ENCODE assay signal across 8 cellular contexts in genomic region chr1:161115132-161115711, GRCh38. TPM values are rescaled to one million over a fixed set of nuclear protein-coding genes. Genes with fewer than 3 reads are reported as not detected.
DNase-seq lines count a peak whose midpoint lies in the region; FAIRE-seq and TF ChIP-seq lines count a peak whose summit lies in the region.
"Had no signal": no experiment of that assay in that cellular context is flagged by ENCODE, and none has a peak within 500 bp of the region (broad histone marks: within the 10 kb centered on the region; RNA-seq: fewer than 3 reads in every experiment).

No MANE protein-coding gene starts in this region.

- H3K79me2 ChIP-seq in GM23248 (ENCODE audit: insufficient read depth) (peaks cover 93% of the 10 kb centered on the region), astrocyte (ENCODE audit: insufficient read depth, low read length) (peaks cover 94% of the 10 kb centered on the region)

- H3K9ac ChIP-seq in GM23248 (0 out of 2 replicates have a peak overlapping the region, but pooled peaks have one; percentile 2), astrocyte (ENCODE audit: low read length) (peak overlapping the region; percentile 44)

- H3K36me3 ChIP-seq in GM23248 (ENCODE audit: low read depth) (peaks cover 3% of the 10 kb centered on the region; the same call in 1 of the 2 replicates), astrocyte (ENCODE audit: insufficient read depth, low read length) (peaks cover 10% of the 10 kb centered on the region)

- peak overlapping the region; percentile 66 for H3K4me3 Mint-ChIP-seq in astrocyte (ENCODE audit: unreplicated experiment)

- H3K4me1 ChIP-seq in GM23248 (ENCODE audit: insufficient read depth) (peaks cover 45% of the 10 kb centered on the region), astrocyte (ENCODE audit: insufficient read depth, low read length) (peaks cover 31% of the 10 kb centered on the region)

- peaks cover 33% of the 10 kb centered on the region for H3K4me1 Mint-ChIP-seq in astrocyte (ENCODE audit: low read depth, unreplicated experiment)

- H3K27ac ChIP-seq in GM23248: peak overlapping the region; percentile 64
- peak overlapping the region; percentile 98 for H3K27ac ChIP-seq in astrocyte (ENCODE audit: low read depth, low read length)

- peak overlapping the region; percentile 86 for H3K27ac Mint-ChIP-seq in astrocyte (ENCODE audit: unreplicated experiment)

- TF ChIP-seq CTCF in astrocyte (IDR thresholded peaks at IDR 0.05; ENCODE audit: insufficient read depth, low read depth, low read length): no peak

- no peaks in the 10 kb centered on the region for H3K27me3 ChIP-seq in GM23248 (replicated peaks; ENCODE audit: insufficient read depth)
- H3K27me3 ChIP-seq in astrocyte (ENCODE audit: insufficient read depth, low read length): no peaks in the 10 kb centered on the region

- no peaks in the 10 kb centered on the region for H3K9me3 ChIP-seq in GM23248 (ENCODE audit: low read depth)
- no peaks in the 10 kb centered on the region for H3K9me3 ChIP-seq in astrocyte (ENCODE audit: insufficient read depth, low read depth, low read length)

- H2AFZ ChIP-seq in GM23248: no peak overlapping the region
- H2AFZ ChIP-seq in astrocyte (ENCODE audit: low read depth, low read length): no peak overlapping the region

- H3K9me3 Mint-ChIP-seq in astrocyte (ENCODE audit: unreplicated experiment): no peaks in the 10 kb centered on the region

- H4K20me1 ChIP-seq in GM23248 (ENCODE audit: insufficient read depth): no peaks in the 10 kb centered on the region
- peaks cover 52% of the 10 kb centered on the region for H4K20me1 ChIP-seq in astrocyte (ENCODE audit: insufficient read depth, low read length)

- H3K4me3 ChIP-seq in GM23248 (no peak overlapping the region), astrocyte (ENCODE audit: insufficient read depth, low read depth, low read length) (no peak overlapping the region)

- in situ Hi-C loops in GM23248 (cut with MboI): no loop called here

- no peaks in the 10 kb centered on the region for H3K9me2 ChIP-seq in GM23248 (ENCODE audit: insufficient read depth)

- H3K27me3 Mint-ChIP-seq in astrocyte (ENCODE audit: low read depth, unreplicated experiment): no peaks in the 10 kb centered on the region

- peak; percentile 83 for DNase-seq in GM23248
- DNase-seq in NCI-H460 (ENCODE audit: extremely low read depth, low read depth): peak; percentile 97
- peak; percentile 96 for DNase-seq in astrocyte (ENCODE audit: low read depth)
- peak; percentile 94 for DNase-seq in non-pigmented ciliary epithelial cell (ENCODE audit: low read depth)
- DNase-seq in NCI-H187 (lab: John Stamatoyannopoulos, UW): no peak
- no peak for DNase-seq in epidermal melanocyte (ENCODE audit: insufficient read length, low spot score)
- no peak for DNase-seq in midbrain (lab: John Stamatoyannopoulos, UW)
- DNase-seq: head of caudate nucleus had no signal

- H3K36me3 Mint-ChIP-seq in astrocyte (ENCODE audit: low read depth, unreplicated experiment): peaks cover 8% of the 10 kb centered on the region

- peaks cover 22% of the 10 kb centered on the region for H3F3A ChIP-seq in GM23248 (ENCODE audit: insufficient read depth)

- 70 to 80% methylated on average over 12 of the region's 12 CpGs for WGBS in GM23248 (ENCODE audit: low coverage in 1 of 2, low lambda C conversion rate in 2 of 2, missing lambda C conversion rate in 2 of 2), 2 experiments

- H3K4me2 ChIP-seq in GM23248 (ENCODE audit: unreplicated experiment) (peak overlapping the region; percentile 37), astrocyte (ENCODE audit: low read length) (peak overlapping the region; percentile 86)

- FAIRE-seq in astrocyte (lab: Jason Lieb, UNC): no peak

RNA-seq across cellular contexts. Expression of gene PFDN2, which starts 2.6 kb away (rescaled TPM):
- 32.4 and 35.9 TPM in 2 replicates for total RNA-seq in GM23248 (2014; rRNA removed; shearing (Covaris generic))
- polyA plus RNA-seq in GM23248 (2016; fragmentation: Nextera tagmentation; extraction: Ambion mirVana): 121 and 125 TPM in 2 replicates
- total RNA-seq in NCI-H460 (2014; rRNA removed; shearing (Covaris generic)): 186 and 200 TPM in 2 replicates
- 95.4 and 177 TPM in 2 replicates for polyA plus RNA-seq in NCI-H460 (2014; cell fraction: nucleus; rRNA removed)
- total RNA-seq in astrocyte: 103 and 111 TPM in 2 replicates

RNA-seq across cellular contexts. Expression of gene NIT1, which starts 2.7 kb away (rescaled TPM):
- 16.6 and 24.3 TPM in 2 replicates for total RNA-seq in GM23248 (2014; rRNA removed; shearing (Covaris generic))
- polyA plus RNA-seq in GM23248 (2016; fragmentation: Nextera tagmentation; extraction: Ambion mirVana): 30.4 and 30.9 TPM in 2 replicates
- 44.3 and 60.6 TPM in 2 replicates for total RNA-seq in NCI-H460 (2014; rRNA removed; shearing (Covaris generic))
- 110 and 114 TPM in 2 replicates for polyA plus RNA-seq in NCI-H460 (2014; cell fraction: nucleus; rRNA removed)
- total RNA-seq in astrocyte: 25.6 and 25.9 TPM in 2 replicates

RNA-seq across cellular contexts. Expression of gene KLHDC9, which starts 17.1 kb away (rescaled TPM):
- 3.7 and 5.6 TPM in 2 replicates for total RNA-seq in GM23248 (2014; rRNA removed; shearing (Covaris generic))
- 3.2 and 3.3 TPM in 2 replicates for polyA plus RNA-seq in GM23248 (2016; fragmentation: Nextera tagmentation; extraction: Ambion mirVana)
- total RNA-seq in NCI-H460 (2014; rRNA removed; shearing (Covaris generic)): 3.6 and 5.3 TPM in 2 replicates
- polyA plus RNA-seq in NCI-H460 (2014; cell fraction: nucleus; rRNA removed): 4.7 and 14.4 TPM in 2 replicates
- 1.5 and 1.8 TPM in 2 replicates for total RNA-seq in astrocyte

RNA-seq across cellular contexts. Expression of gene DEDD, which starts 17.2 kb away (rescaled TPM):
- total RNA-seq in GM23248 (2014; rRNA removed; shearing (Covaris generic)): 30.4 and 36.7 TPM in 2 replicates
- polyA plus RNA-seq in GM23248 (2016; fragmentation: Nextera tagmentation; extraction: Ambion mirVana): 37.8 and 38.4 TPM in 2 replicates
- total RNA-seq in NCI-H460 (2014; rRNA removed; shearing (Covaris generic)): 34.2 and 36.2 TPM in 2 replicates
- polyA plus RNA-seq in NCI-H460 (2014; cell fraction: nucleus; rRNA removed): 27.3 and 30.8 TPM in 2 replicates
- total RNA-seq in astrocyte: 40.9 and 41.8 TPM in 2 replicates

RNA-seq across cellular contexts. Expression of gene NECTIN4, which starts 25.9 kb away (rescaled TPM):
- 0.54 TPM in 1 of 2 replicates, not detected in the other for total RNA-seq in GM23248 (2014; rRNA removed; shearing (Covaris generic))
- 0.40 and 0.54 TPM in 2 replicates for polyA plus RNA-seq in GM23248 (2016; fragmentation: Nextera tagmentation; extraction: Ambion mirVana)
- total RNA-seq in NCI-H460 (2014; rRNA removed; shearing (Covaris generic)): 0.55 and 1.0 TPM in 2 replicates
- polyA plus RNA-seq in NCI-H460 (2014; cell fraction: nucleus; rRNA removed): 0.25 and 0.44 TPM in 2 replicates
- 1.6 and 1.9 TPM in 2 replicates for total RNA-seq in astrocyte

Comparison
In these comparisons a context has a peak if more than half of its experiments do, and no peak if none do; other contexts are left out.
1. DNase-seq: peak in GM23248 (single experiment), NCI-H460 (single experiment), astrocyte (single experiment) and non-pigmented ciliary epithelial cell (single experiment); none in NCI-H187 (0 of 2), epidermal melanocyte (single experiment) and midbrain (single experiment).